10 cellular contexts compared by ENCODE assay signal in genomic region chr2:219499555-219499954, GRCh38. TPM values are rescaled to one million over a fixed set of nuclear protein-coding genes. Genes with fewer than 3 reads are reported as not detected.
A peak's percentile ranks its signal among the peaks of the same experiment; 100 is the strongest.
DNase-seq lines count a peak whose midpoint lies in the region; ATAC-seq, FAIRE-seq and TF ChIP-seq lines count a peak whose summit lies in the region.
"Had no signal": no experiment of that assay in that cellular context is flagged by ENCODE, and none has a peak within 500 bp of the region (broad histone marks: within the 10 kb centered on the region; RNA-seq: fewer than 3 reads in every experiment).

No MANE protein-coding gene starts in this region.

- H3K9ac ChIP-seq in OCI-LY1 (ENCODE audit: low read length), result peak overlapping the region; percentile 77; the same call in 1 of the 2 replicates
- peak overlapping the region; percentile 91 for H3K9ac ChIP-seq in endodermal cell (ENCODE audit: extremely low read depth, low read length, poor library complexity, severe bottlenecking)

- H2AFZ ChIP-seq in OCI-LY1 (ENCODE audit: low read length), result no peak overlapping the region
- no peak overlapping the region for H2AFZ ChIP-seq in osteoblast (ENCODE audit: low read length)

- WGBS in endodermal cell (ENCODE audit: insufficient coverage in 1 of 2, insufficient read length in 1 of 2), 2 experiments, result 67 to 77% methylated on average over 1 of the region's 1 CpG

- peaks cover 25% of the 10 kb centered on the region for H3K36me3 Mint-ChIP-seq in CD8-positive, alpha-beta T cell
- H3K36me3 Mint-ChIP-seq in endodermal cell (ENCODE audit: low read depth), result peaks cover 17% of the 10 kb centered on the region

- ATAC-seq in CD8-positive, alpha-beta T cell, result no peak
- no peak for ATAC-seq in GM19035 (IDR thresholded peaks at IDR 0.05; ENCODE audit: unreplicated experiment)

- H3K9me3 Mint-ChIP-seq in CD8-positive, alpha-beta T cell, result no peaks in the 10 kb centered on the region
- H3K9me3 Mint-ChIP-seq in endodermal cell, result no peaks in the 10 kb centered on the region

- H3K27ac Mint-ChIP-seq in CD8-positive, alpha-beta T cell, result peak overlapping the region; percentile 84
- H3K27ac Mint-ChIP-seq in endodermal cell, result peak overlapping the region; percentile 85

- H3K27ac ChIP-seq in CD8-positive, alpha-beta T cell (ENCODE audit: low read depth, low read length), result no peak overlapping the region
- H3K27ac ChIP-seq in OCI-LY1 (ENCODE audit: low read depth, low read length, poor library complexity, severe bottlenecking) (no peak overlapping the region), endodermal cell (ENCODE audit: low read depth, low read length) (no peak overlapping the region), osteoblast (ENCODE audit: low read depth, low read length) (peak overlapping the region; percentile 89)

- H3K4me1 ChIP-seq in CD8-positive, alpha-beta T cell (ENCODE audit: insufficient read depth, low read length), result peaks cover 39% of the 10 kb centered on the region
- peaks cover 22% of the 10 kb centered on the region for H3K4me1 ChIP-seq in OCI-LY1 (ENCODE audit: insufficient read depth, low read length, severe bottlenecking)
- H3K4me1 ChIP-seq in endodermal cell (ENCODE audit: control insufficient read depth, insufficient read depth, low read length), result peaks cover 9% of the 10 kb centered on the region
- H3K4me1 ChIP-seq in osteoblast (ENCODE audit: insufficient read depth, low read length), result peaks cover 34% of the 10 kb centered on the region

- CTCF ChIA-PET in CD8-positive, alpha-beta T cell (lab: Charles Lee), result interaction anchor here (0.6 to 15.4 kb wide), 3 partner anchors 29 to 940 kb away, joined by 3 to 151 read pairs (median 4); no protein-coding TSS in a partner anchor

- H3K9me2 ChIP-seq in OCI-LY1 (ENCODE audit: low read depth, low read length), result no peaks in the 10 kb centered on the region

- H3K79me2 ChIP-seq in OCI-LY1 (ENCODE audit: insufficient read depth, low read length) (no peaks in the 10 kb centered on the region), osteoblast (ENCODE audit: insufficient read depth, low read length) (peaks cover 30% of the 10 kb centered on the region)

- peaks cover 31% of the 10 kb centered on the region for H3K27me3 ChIP-seq in CD8-positive, alpha-beta T cell (ENCODE audit: insufficient read depth, low read length)
- no peaks in the 10 kb centered on the region for H3K27me3 ChIP-seq in OCI-LY1 (ENCODE audit: insufficient read depth, low read length)
- H3K27me3 ChIP-seq in endodermal cell (ENCODE audit: control insufficient read depth, insufficient read depth, low read length, poor library complexity, severe bottlenecking), result peaks cover 37% of the 10 kb centered on the region
- H3K27me3 ChIP-seq in osteoblast (ENCODE audit: insufficient read depth, low read length), result peaks cover 8% of the 10 kb centered on the region

- no peaks in the 10 kb centered on the region for H3F3A ChIP-seq in OCI-LY1 (ENCODE audit: insufficient read depth, low read length)

- H3K4me3 Mint-ChIP-seq in CD8-positive, alpha-beta T cell, result peak overlapping the region; percentile 89
- H3K4me3 Mint-ChIP-seq in endodermal cell, result peak overlapping the region; percentile 80

- intact Hi-C loops in CD8-positive, alpha-beta T cell (cut with DNase I, micrococcal nuclease), result loop anchor here (2.0 to 5.0 kb wide), 5 partner anchors 53 to 932 kb away; partner anchors contain the start of genes CNOT9 (in 1 of the 2), STK11IP (in 1 of the 2) and USP37 (in 1 of the 2)

- POLR2A ChIA-PET in CD8-positive, alpha-beta T cell (lab: Charles Lee), result interaction anchor here (1.4 to 1.6 kb wide), 3 partner anchors 9 to 98 kb away, joined by 4 to 7 read pairs (median 5); partner anchors contain the start of gene STK11IP

- peak overlapping the region; percentile 95 for H3K4me2 ChIP-seq in OCI-LY1 (ENCODE audit: low read length)
- H3K4me2 ChIP-seq in osteoblast (ENCODE audit: insufficient read depth, low read length), result peak overlapping the region; percentile 91

- no peak overlapping the region for H3K4me3 ChIP-seq in CD8-positive, alpha-beta T cell (ENCODE audit: low read depth, low read length)
- peak overlapping the region; percentile 69 for H3K4me3 ChIP-seq in OCI-LY1 (ENCODE audit: low read depth, low read length, poor library complexity, severe bottlenecking)
- H3K4me3 ChIP-seq in endodermal cell (ENCODE audit: low read length), result peak overlapping the region; percentile 98
- peak overlapping the region; percentile 89 for H3K4me3 ChIP-seq in osteoblast (ENCODE audit: insufficient read depth, low read length)

- H4K20me1 ChIP-seq in OCI-LY1 (ENCODE audit: insufficient read depth, low read length), result no peaks in the 10 kb centered on the region
- peaks cover 15% of the 10 kb centered on the region for H4K20me1 ChIP-seq in osteoblast (ENCODE audit: insufficient read depth, low read length)

- FAIRE-seq in D721Med (lab: Jason Lieb, UNC), result no peak

- peaks cover 5% of the 10 kb centered on the region for H3K36me3 ChIP-seq in CD8-positive, alpha-beta T cell (ENCODE audit: insufficient read depth, low read length)
- H3K36me3 ChIP-seq in OCI-LY1 (ENCODE audit: insufficient read depth, low read length), result no peaks in the 10 kb centered on the region
- peaks cover 4% of the 10 kb centered on the region for H3K36me3 ChIP-seq in endodermal cell (ENCODE audit: control insufficient read depth, insufficient read depth, low read length)
- H3K36me3 ChIP-seq in osteoblast (ENCODE audit: insufficient read depth, low read length), result peaks cover 27% of the 10 kb centered on the region

- H3K27me3 Mint-ChIP-seq in CD8-positive, alpha-beta T cell (ENCODE audit: low read depth), result peaks cover 25% of the 10 kb centered on the region
- H3K27me3 Mint-ChIP-seq in endodermal cell (ENCODE audit: insufficient read depth), result peaks cover 40% of the 10 kb centered on the region

- no peaks in the 10 kb centered on the region for H3K9me3 ChIP-seq in CD8-positive, alpha-beta T cell (ENCODE audit: low read length)
- H3K9me3 ChIP-seq in OCI-LY1 (ENCODE audit: low read length) (no peaks in the 10 kb centered on the region), endodermal cell (ENCODE audit: control insufficient read depth, low read length) (no peaks in the 10 kb centered on the region), osteoblast (ENCODE audit: low read depth, low read length) (no peaks in the 10 kb centered on the region)

- TF ChIP-seq CTCF in CD8-positive, alpha-beta T cell (IDR thresholded peaks at IDR 0.05), result no peak
- TF ChIP-seq CTCF in OCI-LY1 (IDR thresholded peaks at IDR 0.05; ENCODE audit: low read length) (no peak), endodermal cell (conservative IDR thresholded peaks at IDR 0.05) (no peak), osteoblast (IDR thresholded peaks at IDR 0.05; ENCODE audit: extremely low read depth, low read depth, low read length) (no peak), D721Med (IDR thresholded peaks at IDR 0.05; ENCODE audit: insufficient read depth, missing control alignments) (no peak)

- no peak for DNase-seq in CD8-positive, alpha-beta T cell
- DNase-seq in endodermal cell (no peak), osteoblast (ENCODE audit: insufficient read length, low spot score, missing footprints) (no peak), NCI-H510A treated with DMSO at 0.1 percent for 48 hours (lab: John Stamatoyannopoulos, UW) (no peak), D721Med (ENCODE audit: insufficient read length, low spot score) (no peak), A172 (ENCODE audit: low spot score) (no peak)

- peaks cover 35% of the 10 kb centered on the region for H3K4me1 Mint-ChIP-seq in CD8-positive, alpha-beta T cell (ENCODE audit: low read depth)
- peaks cover 23% of the 10 kb centered on the region for H3K4me1 Mint-ChIP-seq in endodermal cell

RNA-seq across cellular contexts. Expression of gene GMPPA, which starts 0.9 kb away (rescaled TPM):
- total RNA-seq in CD8-positive, alpha-beta T cell, result 10 to 100 TPM in 1 of 2 experiments, 1 to 10 TPM in 1; 9.4 to 15.0 TPM
- total RNA-seq in endodermal cell, result 10 to 100 TPM; 36.9 to 38.2 TPM
- 23.4 TPM for polyA plus RNA-seq in endodermal cell (2013, experiment 1 of 2)
- 22.9 TPM for polyA plus RNA-seq in endodermal cell (2013, experiment 2 of 2)
- 46.0 and 46.3 TPM in 2 replicates for total RNA-seq in osteoblast
- 52.5 and 54.7 TPM in 2 replicates for total RNA-seq in A172 (2014; rRNA removed; shearing (Covaris generic))

RNA-seq across cellular contexts. Expression of gene ASIC4, which starts 14.7 kb away (rescaled TPM):
- total RNA-seq in CD8-positive, alpha-beta T cell, result under 1 TPM in 1 of 2 experiments, not detected in 1; 0.14 TPM
- total RNA-seq in endodermal cell (under 1 TPM; 0.29 to 1.00 TPM), osteoblast (under 0.01 TPM in 1 of 2 replicates, not detected in the other)
- 2.0 TPM for polyA plus RNA-seq in endodermal cell (2013, experiment 1 of 2)
- 1.4 TPM for polyA plus RNA-seq in endodermal cell (2013, experiment 2 of 2)
- 0.12 and 0.43 TPM in 2 replicates for total RNA-seq in A172 (2014; rRNA removed; shearing (Covaris generic))
- total RNA-seq: glomerular endothelial cell; T-helper 1 cell treated with Interleukin-12 subunit alpha and Interleukin-12 subunit beta and Interleukin-4 antibody, amounts not matched to agents 30 ng/mL and 1 ng/mL, for 36 hours had no signal

RNA-seq across cellular contexts. Expression of gene CHPF, which starts 44.1 kb away (rescaled TPM):
- total RNA-seq in CD8-positive, alpha-beta T cell, result 1 to 10 TPM; 5.2 to 6.2 TPM
- total RNA-seq in endodermal cell, result 10 to 100 TPM; 51.2 to 54.0 TPM
- polyA plus RNA-seq in endodermal cell (2013, experiment 1 of 2), result 26.1 TPM
- polyA plus RNA-seq in endodermal cell (2013, experiment 2 of 2), result 31.2 TPM
- 192 and 221 TPM in 2 replicates for total RNA-seq in osteoblast
- 139 and 161 TPM in 2 replicates for total RNA-seq in A172 (2014; rRNA removed; shearing (Covaris generic))

RNA-seq across cellular contexts. Expression of gene TMEM198, which starts 44.3 kb away (rescaled TPM):
- under 1 TPM; 0.31 to 0.46 TPM for total RNA-seq in CD8-positive, alpha-beta T cell
- total RNA-seq in endodermal cell (1 to 10 TPM; 2.6 to 3.9 TPM), osteoblast (1.1 and 1.5 TPM in 2 replicates)
- polyA plus RNA-seq in endodermal cell (2013, experiment 1 of 2), result 9.6 TPM
- polyA plus RNA-seq in endodermal cell (2013, experiment 2 of 2), result 5.3 TPM
- total RNA-seq in A172 (2014; rRNA removed; shearing (Covaris generic)), result 1.4 and 2.2 TPM in 2 replicates

Comparison
In these comparisons a context has a peak if more than half of its experiments do, and no peak if none do; other contexts are left out.
1. RNA of gene CHPF, which starts 44.1 kb away (total RNA-seq): 192 to 221 TPM in osteoblast, 139 to 161 TPM in A172 and 51.2 to 54.0 TPM in endodermal cell; 5.2 to 6.2 TPM in CD8-positive, alpha-beta T cell; every median in the first group is over 4 times any median in the second.